Comparison of ENCODE assay signal across 28 cellular contexts in genomic region chr6:122641818-122642217, GRCh38. TPM values are rescaled to one million over a fixed set of nuclear protein-coding genes. Genes with fewer than 3 reads are reported as not detected.
"Had no signal": no experiment of that assay in that cellular context is flagged by ENCODE, and none has a peak within 500 bp of the region (broad histone marks: within the 10 kb centered on the region; RNA-seq: fewer than 3 reads in every experiment).

No MANE protein-coding gene starts in this region.

- H3K27ac Mint-ChIP-seq: activated CD4-positive, alpha-beta memory T cell treated with anti-CD3 and anti-CD28 coated beads, Interleukin-2, amount 10 ng/mL, durations not matched to agents 7 days and 5 days; activated CD4-positive, alpha-beta T cell treated with anti-CD3 and anti-CD28 coated beads, Interleukin-2, amount 10 ng/mL, durations not matched to agents 7 days and 5 days; activated naive CD8-positive, alpha-beta T cell; activated T-helper 17 cell treated with anti-CD3 and anti-CD28 coated beads, Interleukin-2, amount 50 U/mL, for 72 hours; effector memory CD8-positive, alpha-beta T cell; WTC11 had no signal

- H3K27ac ChIP-seq: foreskin keratinocyte, gastrocnemius medialis, heart left ventricle had no signal

- FAIRE-seq: colon had no signal

- H3K4me3 Mint-ChIP-seq: activated CD4-positive, alpha-beta memory T cell treated with anti-CD3 and anti-CD28 coated beads, Interleukin-2, amount 10 ng/mL, durations not matched to agents 7 days and 5 days; activated CD4-positive, alpha-beta T cell treated with anti-CD3 and anti-CD28 coated beads, Interleukin-2, amount 10 ng/mL, durations not matched to agents 7 days and 5 days; activated naive CD8-positive, alpha-beta T cell; activated T-cell treated with anti-CD3 and anti-CD28 coated beads, Interleukin-2, amount 50 U/mL, for 4 hours; activated T-helper 17 cell treated with anti-CD3 and anti-CD28 coated beads, Interleukin-2, amount 50 U/mL, for 72 hours; effector memory CD8-positive, alpha-beta T cell; WTC11 had no signal

- H3K9me3 Mint-ChIP-seq: activated CD4-positive, alpha-beta memory T cell treated with anti-CD3 and anti-CD28 coated beads, Interleukin-2, amount 10 ng/mL, durations not matched to agents 7 days and 5 days; activated CD4-positive, alpha-beta T cell treated with anti-CD3 and anti-CD28 coated beads, Interleukin-2, amount 10 ng/mL, durations not matched to agents 7 days and 5 days; activated T-cell treated with anti-CD3 and anti-CD28 coated beads, Interleukin-2, amount 50 U/mL, for 4 hours; activated T-helper 17 cell treated with anti-CD3 and anti-CD28 coated beads, Interleukin-2, amount 50 U/mL, for 72 hours; effector memory CD8-positive, alpha-beta T cell; WTC11 had no signal

- DNase-seq: activated CD4-positive, alpha-beta memory T cell treated with anti-CD3 and anti-CD28 coated beads, Interleukin-2, amount 10 ng/mL, durations not matched to agents 7 days and 5 days; activated CD4-positive, alpha-beta T cell treated with anti-CD3 and anti-CD28 coated beads for 1 hour; activated CD4-positive, alpha-beta T cell treated with anti-CD3 and anti-CD28 coated beads for 4 hours; activated CD4-positive, alpha-beta T cell treated with anti-CD3 and anti-CD28 coated beads, Interleukin-2, amount 10 ng/mL, durations not matched to agents 7 days and 5 days; activated CD4-positive, alpha-beta T cell treated with anti-CD3 and anti-CD28 coated beads, Interleukin-2, amount 50 U/mL, for 4 hours; activated CD8-positive, alpha-beta memory T cell treated with anti-CD3 and anti-CD28 coated beads for 24 hours; activated effector memory CD4-positive, alpha-beta T cell treated with Interleukin-2 at 50 U/mL for 16 hours; activated gamma-delta T cell treated with Interleukin-2 at 50 U/mL for 16 hours; activated naive CD4-positive, alpha-beta T cell treated with anti-CD3 and anti-CD28 coated beads, Interleukin-2, amount 50 U/mL, for 16 hours; activated naive CD4-positive, alpha-beta T cell treated with Interleukin-2 at 50 U/mL for 16 hours; activated T-cell treated with anti-CD3 and anti-CD28 coated beads, Interleukin-2, amount 50 U/mL, for 4 hours; amniotic stem cell; anterior cingulate cortex; caudate nucleus; cortex of kidney; dermis blood vessel endothelial cell; effector CD4-positive, alpha-beta T cell; effector memory CD8-positive, alpha-beta T cell; gastrocnemius medialis; glutamatergic neuron; heart left ventricle; T-helper 2 cell had no signal

- H3K36me3 Mint-ChIP-seq: activated naive CD8-positive, alpha-beta T cell; WTC11 had no signal

- H3K4me1 Mint-ChIP-seq: activated CD4-positive, alpha-beta memory T cell treated with anti-CD3 and anti-CD28 coated beads, Interleukin-2, amount 10 ng/mL, durations not matched to agents 7 days and 5 days; activated CD4-positive, alpha-beta T cell treated with anti-CD3 and anti-CD28 coated beads, Interleukin-2, amount 10 ng/mL, durations not matched to agents 7 days and 5 days; activated T-helper 17 cell treated with anti-CD3 and anti-CD28 coated beads, Interleukin-2, amount 50 U/mL, for 72 hours; WTC11 had no signal

- H3K27me3 Mint-ChIP-seq: activated CD4-positive, alpha-beta memory T cell treated with anti-CD3 and anti-CD28 coated beads, Interleukin-2, amount 10 ng/mL, durations not matched to agents 7 days and 5 days; activated CD4-positive, alpha-beta T cell treated with anti-CD3 and anti-CD28 coated beads, Interleukin-2, amount 10 ng/mL, durations not matched to agents 7 days and 5 days; activated naive CD8-positive, alpha-beta T cell; activated T-helper 17 cell treated with anti-CD3 and anti-CD28 coated beads, Interleukin-2, amount 50 U/mL, for 72 hours had no signal

- H3K4me3 ChIP-seq: gastrocnemius medialis, heart left ventricle had no signal

- H3K36me3 ChIP-seq: gastrocnemius medialis, heart left ventricle had no signal

- H3K27me3 ChIP-seq: foreskin keratinocyte, gastrocnemius medialis, heart left ventricle had no signal

- H3K4me1 ChIP-seq: foreskin keratinocyte, gastrocnemius medialis, heart left ventricle had no signal

- H3K9me3 ChIP-seq: gastrocnemius medialis had no signal

- ATAC-seq: activated T-cell treated with anti-CD3 and anti-CD28 coated beads, Interleukin-2, amount 50 U/mL, for 4 hours; activated T-helper 17 cell treated with anti-CD3 and anti-CD28 coated beads, Interleukin-2, amount 50 U/mL, for 72 hours; effector memory CD8-positive, alpha-beta T cell; gastrocnemius medialis; heart left ventricle; WTC11 had no signal

RNA-seq across cellular contexts. Expression of gene PKIB, which starts 31.6 kb away (rescaled TPM):
- total RNA-seq: dermis blood vessel endothelial cell, endothelial cell of umbilical vein had no signal
- polyA plus RNA-seq: endothelial cell of umbilical vein had no signal
